ENCODE assay signal across 9 cellular contexts in genomic region chr2:100818003-100818605, GRCh38. TPM values are rescaled to one million over a fixed set of nuclear protein-coding genes. Genes with fewer than 3 reads are reported as not detected.
DNase-seq lines count a peak whose midpoint lies in the region; ATAC-seq lines count a peak whose summit lies in the region.
"Had no signal": no experiment of that assay in that cellular context is flagged by ENCODE, and none has a peak within 500 bp of the region (broad histone marks: within the 10 kb centered on the region; RNA-seq: fewer than 3 reads in every experiment).

No MANE protein-coding gene starts in this region.

- H3K4me3 ChIP-seq in mesodermal cell (ENCODE audit: extremely low read depth, insufficient read depth, low read length, poor library complexity, severe bottlenecking) (peak overlapping the region; percentile 39), urinary bladder (ENCODE audit: low read depth, low read length) (peak overlapping the region; percentile 92)

- H3K9me3 Mint-ChIP-seq in activated T-cell treated with anti-CD3 and anti-CD28 coated beads, Interleukin-2, amount 50 U/mL, for 72 hours, result no peaks in the 10 kb centered on the region
- H3K9me3 Mint-ChIP-seq in effector memory CD8-positive, alpha-beta T cell, result no peaks in the 10 kb centered on the region

- H3K9me3 ChIP-seq in mesodermal cell (ENCODE audit: control insufficient read depth, low read length), result no peaks in the 10 kb centered on the region

- H3K36me3 ChIP-seq in mesodermal cell (ENCODE audit: control insufficient read depth, insufficient read depth, low read length) (no peaks in the 10 kb centered on the region), urinary bladder (ENCODE audit: insufficient read depth) (no peaks in the 10 kb centered on the region)

- peak; percentile 29 to 32 for ATAC-seq in activated T-cell treated with anti-CD3 and anti-CD28 coated beads, Interleukin-2, amount 50 U/mL, for 72 hours (replicated peaks in 1 of 2)
- ATAC-seq in effector memory CD8-positive, alpha-beta T cell (replicated peaks), result peak; percentile 52

- peak overlapping the region; percentile 71 to 83 for H3K4me3 Mint-ChIP-seq in activated T-cell treated with anti-CD3 and anti-CD28 coated beads, Interleukin-2, amount 50 U/mL, for 72 hours
- H3K4me3 Mint-ChIP-seq in effector memory CD8-positive, alpha-beta T cell, result peak overlapping the region; percentile 43 to 69

- WGBS in mesodermal cell (ENCODE audit: insufficient coverage in 2 of 2), 2 experiments, result 12 to 32% methylated on average over 12 to 14 of the region's 16 CpGs
- WGBS in urinary bladder, result 18% methylated on average over 16 of the region's 16 CpGs

- peaks cover 39% of the 10 kb centered on the region for H3K4me1 Mint-ChIP-seq in activated T-cell treated with anti-CD3 and anti-CD28 coated beads, Interleukin-2, amount 50 U/mL, for 72 hours (ENCODE audit: low read depth)
- peaks cover 0 to 7% of the 10 kb centered on the region in 2 donors for H3K4me1 Mint-ChIP-seq in effector memory CD8-positive, alpha-beta T cell (ENCODE audit: low read depth in 2 of 2)

- H3K27ac Mint-ChIP-seq in activated T-cell treated with anti-CD3 and anti-CD28 coated beads, Interleukin-2, amount 50 U/mL, for 72 hours, result no peak overlapping the region
- H3K27ac Mint-ChIP-seq in effector memory CD8-positive, alpha-beta T cell, result no peak overlapping the region

- H3K27ac ChIP-seq in mesodermal cell (ENCODE audit: low read depth, low read length, severe bottlenecking), result no peak overlapping the region
- peak overlapping the region; percentile 79 for H3K27ac ChIP-seq in urinary bladder (ENCODE audit: low read depth)

- H3K4me1 ChIP-seq in mesodermal cell (ENCODE audit: control insufficient read depth, insufficient read depth, low read length, poor library complexity, severe bottlenecking) (peaks cover 6% of the 10 kb centered on the region), urinary bladder (ENCODE audit: insufficient read depth) (no peaks in the 10 kb centered on the region)

- DNase-seq in activated T-cell treated with anti-CD3 and anti-CD28 coated beads, Interleukin-2, amount 50 U/mL, for 72 hours, result no peak
- DNase-seq in activated T-cell treated with anti-CD3 and anti-CD28 coated beads for 4 hours (no peak), C1 segment of cervical spinal cord (lab: John Stamatoyannopoulos, UW) (no peak), GDM1 (lab: John Stamatoyannopoulos, UW) (no peak), NCI-H526 (lab: John Stamatoyannopoulos, UW) (no peak)
- DNase-seq in effector memory CD8-positive, alpha-beta T cell, result no peak
- DNase-seq: DMS153 had no signal

- no peaks in the 10 kb centered on the region for H3K36me3 Mint-ChIP-seq in activated T-cell treated with anti-CD3 and anti-CD28 coated beads, Interleukin-2, amount 50 U/mL, for 72 hours (ENCODE audit: insufficient read depth in 2 of 2)
- H3K36me3 Mint-ChIP-seq in effector memory CD8-positive, alpha-beta T cell (ENCODE audit: insufficient read depth), result no peaks in the 10 kb centered on the region

- peaks cover 38% of the 10 kb centered on the region for H3K27me3 Mint-ChIP-seq in activated T-cell treated with anti-CD3 and anti-CD28 coated beads, Interleukin-2, amount 50 U/mL, for 72 hours (ENCODE audit: low read depth)
- H3K27me3 Mint-ChIP-seq in effector memory CD8-positive, alpha-beta T cell, result peaks cover 58 to 70% of the 10 kb centered on the region in 2 donors

RNA-seq across cellular contexts. Expression of gene NPAS2, which starts 1.8 kb away (rescaled TPM):
- 1 to 10 TPM; 4.8 to 8.4 TPM for total RNA-seq in activated T-cell treated with anti-CD3 and anti-CD28 coated beads, Interleukin-2, amount 50 U/mL, for 72 hours
- 1.2 TPM for polyA plus RNA-seq in mesodermal cell (2013, experiment 1 of 2)
- polyA plus RNA-seq in mesodermal cell (2013, experiment 2 of 2), result 0.96 TPM
- total RNA-seq in urinary bladder, result 11.8 TPM
- polyA plus RNA-seq in urinary bladder, result 35.0 TPM
